17 cellular contexts compared by ENCODE assay signal in the genomic region with DNA sequence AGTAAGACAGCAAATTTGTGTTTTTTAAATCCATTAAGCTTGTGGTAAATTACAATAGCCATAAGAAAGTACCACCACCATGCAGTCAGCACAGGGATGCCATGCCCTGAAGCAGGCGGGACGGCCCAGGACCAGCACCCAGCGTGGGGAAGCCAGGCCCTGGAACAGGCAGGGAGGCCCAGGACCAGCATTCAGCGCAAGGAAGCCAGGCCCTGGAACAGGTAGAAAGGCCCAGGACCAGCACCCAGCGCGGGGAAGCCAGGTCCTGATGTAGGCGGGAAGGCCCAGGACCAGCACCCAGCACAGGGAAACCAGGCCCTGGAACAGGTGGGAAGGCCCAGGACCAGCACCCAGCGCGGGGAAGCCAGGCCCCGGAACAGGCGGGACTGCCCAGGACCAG.
"Had no signal": no experiment of that assay in that cellular context is flagged by ENCODE, and none has a peak within 500 bp of the region (broad histone marks: within the 10 kb centered on the region; RNA-seq: fewer than 3 reads in every experiment).

No MANE protein-coding gene starts in this region.

- H3K4me1 ChIP-seq: tibial artery, uterus had no signal

- H3K4me3 ChIP-seq: coronary artery, SK-N-MC, tibial artery, uterus had no signal

- H3K27ac ChIP-seq: coronary artery, SK-N-MC, tibial artery, uterus had no signal

- H3K36me3 ChIP-seq: uterus had no signal

- H3K27me3 ChIP-seq: tibial artery, uterus had no signal

- H3K4me1 Mint-ChIP-seq: brain had no signal

- H3K27me3 Mint-ChIP-seq: brain; central memory CD8-positive, alpha-beta T cell; natural killer cell treated with Interleukin-12 subunit alpha and Interleukin-12 subunit beta and Interleukin-15 and Interleukin-18, amount 100 ng/mL, for 72 hours; stimulated activated memory B cell treated with anti-CD40 and anti-IgM and Interleukin-4, amounts not matched to agents 10 μg/mL and 1 μg/mL and 100 μg/mL, for 72 hours had no signal

- DNase-seq: activated gamma-delta T cell treated with Interleukin-2 at 50 U/mL for 16 hours; activated T-cell treated with anti-CD3 and anti-CD28 coated beads, Interleukin-2, amount 50 U/mL, for 1 hour; effector CD4-positive, alpha-beta T cell; foreskin fibroblast; kidney glomerular epithelial cell; mesenchymal stem cell; occipital lobe; T1000; tibial artery; uterus had no signal

- ATAC-seq: activated CD4-positive, CD25-positive, alpha-beta regulatory T cell treated with anti-CD3 and anti-CD28 coated beads, Interleukin-2, amount 50 U/mL, for 24 hours; natural killer cell treated with Interleukin-12 subunit alpha and Interleukin-12 subunit beta and Interleukin-15 and Interleukin-18, amount 100 ng/mL, for 72 hours; stimulated activated memory B cell treated with anti-CD40 and anti-IgM and Interleukin-4, amounts not matched to agents 10 μg/mL and 1 μg/mL and 100 μg/mL, for 72 hours had no signal

- H3K9me3 Mint-ChIP-seq: brain; central memory CD8-positive, alpha-beta T cell; natural killer cell treated with Interleukin-12 subunit alpha and Interleukin-12 subunit beta and Interleukin-15 and Interleukin-18, amount 100 ng/mL, for 72 hours; stimulated activated memory B cell treated with anti-CD40 and anti-IgM and Interleukin-4, amounts not matched to agents 10 μg/mL and 1 μg/mL and 100 μg/mL, for 72 hours had no signal

- H3K4me3 Mint-ChIP-seq: brain; central memory CD8-positive, alpha-beta T cell; natural killer cell treated with Interleukin-12 subunit alpha and Interleukin-12 subunit beta and Interleukin-15 and Interleukin-18, amount 100 ng/mL, for 72 hours; stimulated activated memory B cell treated with anti-CD40 and anti-IgM and Interleukin-4, amounts not matched to agents 10 μg/mL and 1 μg/mL and 100 μg/mL, for 72 hours had no signal

- H3K27ac Mint-ChIP-seq: brain; natural killer cell treated with Interleukin-12 subunit alpha and Interleukin-12 subunit beta and Interleukin-15 and Interleukin-18, amount 100 ng/mL, for 72 hours; stimulated activated memory B cell treated with anti-CD40 and anti-IgM and Interleukin-4, amounts not matched to agents 10 μg/mL and 1 μg/mL and 100 μg/mL, for 72 hours had no signal

- H3K9me3 ChIP-seq: tibial artery, uterus had no signal
